1 cellular context compared by ENCODE assay signal in genomic region chr2:80322337-80322920, GRCh38.
TF ChIP-seq lines count a peak whose summit lies in the region.

No MANE protein-coding gene starts in this region.

TF ChIP-seq in GM23338, 12 proteins besides CTCF, POLR2A, EP300 and RAD21 (continued from another document):
- TF ChIP-seq, protein P1, sequence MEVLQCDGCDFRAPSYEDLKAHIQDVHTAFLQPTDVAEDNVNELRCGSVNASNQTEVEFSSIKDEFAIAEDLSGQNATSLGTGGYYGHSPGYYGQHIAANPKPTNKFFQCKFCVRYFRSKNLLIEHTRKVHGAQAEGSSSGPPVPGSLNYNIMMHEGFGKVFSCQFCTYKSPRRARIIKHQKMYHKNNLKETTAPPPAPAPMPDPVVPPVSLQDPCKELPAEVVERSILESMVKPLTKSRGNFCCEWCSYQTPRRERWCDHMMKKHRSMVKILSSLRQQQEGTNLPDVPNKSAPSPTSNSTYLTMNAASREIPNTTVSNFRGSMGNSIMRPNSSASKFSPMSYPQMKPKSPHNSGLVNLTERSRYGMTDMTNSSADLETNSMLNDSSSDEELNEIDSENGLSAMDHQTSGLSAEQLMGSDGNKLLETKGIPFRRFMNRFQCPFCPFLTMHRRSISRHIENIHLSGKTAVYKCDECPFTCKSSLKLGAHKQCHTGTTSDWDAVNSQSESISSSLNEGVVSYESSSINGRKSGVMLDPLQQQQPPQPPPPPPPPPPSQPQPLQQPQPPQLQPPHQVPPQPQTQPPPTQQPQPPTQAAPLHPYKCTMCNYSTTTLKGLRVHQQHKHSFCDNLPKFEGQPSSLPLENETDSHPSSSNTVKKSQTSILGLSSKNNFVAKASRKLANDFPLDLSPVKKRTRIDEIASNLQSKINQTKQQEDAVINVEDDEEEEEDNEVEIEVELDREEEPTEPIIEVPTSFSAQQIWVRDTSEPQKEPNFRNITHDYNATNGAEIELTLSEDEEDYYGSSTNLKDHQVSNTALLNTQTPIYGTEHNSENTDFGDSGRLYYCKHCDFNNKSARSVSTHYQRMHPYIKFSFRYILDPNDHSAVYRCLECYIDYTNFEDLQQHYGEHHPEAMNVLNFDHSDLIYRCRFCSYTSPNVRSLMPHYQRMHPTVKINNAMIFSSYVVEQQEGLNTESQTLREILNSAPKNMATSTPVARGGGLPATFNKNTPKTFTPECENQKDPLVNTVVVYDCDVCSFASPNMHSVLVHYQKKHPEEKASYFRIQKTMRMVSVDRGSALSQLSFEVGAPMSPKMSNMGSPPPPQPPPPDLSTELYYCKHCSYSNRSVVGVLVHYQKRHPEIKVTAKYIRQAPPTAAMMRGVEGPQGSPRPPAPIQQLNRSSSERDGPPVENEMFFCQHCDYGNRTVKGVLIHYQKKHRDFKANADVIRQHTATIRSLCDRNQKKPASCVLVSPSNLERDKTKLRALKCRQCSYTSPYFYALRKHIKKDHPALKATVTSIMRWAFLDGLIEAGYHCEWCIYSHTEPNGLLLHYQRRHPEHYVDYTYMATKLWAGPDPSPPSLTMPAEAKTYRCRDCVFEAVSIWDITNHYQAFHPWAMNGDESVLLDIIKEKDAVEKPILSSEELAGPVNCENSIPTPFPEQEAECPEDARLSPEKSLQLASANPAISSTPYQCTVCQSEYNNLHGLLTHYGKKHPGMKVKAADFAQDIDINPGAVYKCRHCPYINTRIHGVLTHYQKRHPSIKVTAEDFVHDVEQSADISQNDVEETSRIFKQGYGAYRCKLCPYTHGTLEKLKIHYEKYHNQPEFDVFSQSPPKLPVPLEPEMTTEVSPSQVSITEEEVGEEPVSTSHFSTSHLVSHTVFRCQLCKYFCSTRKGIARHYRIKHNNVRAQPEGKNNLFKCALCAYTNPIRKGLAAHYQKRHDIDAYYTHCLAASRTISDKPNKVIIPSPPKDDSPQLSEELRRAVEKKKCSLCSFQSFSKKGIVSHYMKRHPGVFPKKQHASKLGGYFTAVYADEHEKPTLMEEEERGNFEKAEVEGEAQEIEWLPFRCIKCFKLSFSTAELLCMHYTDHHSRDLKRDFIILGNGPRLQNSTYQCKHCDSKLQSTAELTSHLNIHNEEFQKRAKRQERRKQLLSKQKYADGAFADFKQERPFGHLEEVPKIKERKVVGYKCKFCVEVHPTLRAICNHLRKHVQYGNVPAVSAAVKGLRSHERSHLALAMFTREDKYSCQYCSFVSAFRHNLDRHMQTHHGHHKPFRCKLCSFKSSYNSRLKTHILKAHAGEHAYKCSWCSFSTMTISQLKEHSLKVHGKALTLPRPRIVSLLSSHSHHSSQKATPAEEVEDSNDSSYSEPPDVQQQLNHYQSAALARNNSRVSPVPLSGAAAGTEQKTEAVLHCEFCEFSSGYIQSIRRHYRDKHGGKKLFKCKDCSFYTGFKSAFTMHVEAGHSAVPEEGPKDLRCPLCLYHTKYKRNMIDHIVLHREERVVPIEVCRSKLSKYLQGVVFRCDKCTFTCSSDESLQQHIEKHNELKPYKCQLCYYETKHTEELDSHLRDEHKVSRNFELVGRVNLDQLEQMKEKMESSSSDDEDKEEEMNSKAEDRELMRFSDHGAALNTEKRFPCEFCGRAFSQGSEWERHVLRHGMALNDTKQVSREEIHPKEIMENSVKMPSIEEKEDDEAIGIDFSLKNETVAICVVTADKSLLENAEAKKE (CRISPR knock-in tag; IDR thresholded peaks at IDR 0.05), result no peak
- TF ChIP-seq, protein P2, sequence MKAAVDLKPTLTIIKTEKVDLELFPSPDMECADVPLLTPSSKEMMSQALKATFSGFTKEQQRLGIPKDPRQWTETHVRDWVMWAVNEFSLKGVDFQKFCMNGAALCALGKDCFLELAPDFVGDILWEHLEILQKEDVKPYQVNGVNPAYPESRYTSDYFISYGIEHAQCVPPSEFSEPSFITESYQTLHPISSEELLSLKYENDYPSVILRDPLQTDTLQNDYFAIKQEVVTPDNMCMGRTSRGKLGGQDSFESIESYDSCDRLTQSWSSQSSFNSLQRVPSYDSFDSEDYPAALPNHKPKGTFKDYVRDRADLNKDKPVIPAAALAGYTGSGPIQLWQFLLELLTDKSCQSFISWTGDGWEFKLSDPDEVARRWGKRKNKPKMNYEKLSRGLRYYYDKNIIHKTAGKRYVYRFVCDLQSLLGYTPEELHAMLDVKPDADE (IDR thresholded peaks at IDR 0.05), result no peak
- TF ChIP-seq ZNF331 (CRISPR knock-in tag; IDR thresholded peaks at IDR 0.05; ENCODE audit: low read depth) (no peak), ZNF114 (CRISPR knock-in tag; IDR thresholded peaks at IDR 0.05) (no peak), STAT1 (IDR thresholded peaks at IDR 0.05; ENCODE audit: unreplicated experiment) (no peak), REST (IDR thresholded peaks at IDR 0.05; ENCODE audit: unreplicated experiment) (no peak), JUNB (IDR thresholded peaks at IDR 0.05; ENCODE audit: unreplicated experiment) (no peak)
TF ChIP-seq in GM23338: peak in this region for 0.
